16 cellular contexts compared by ENCODE assay signal in the genomic region with DNA sequence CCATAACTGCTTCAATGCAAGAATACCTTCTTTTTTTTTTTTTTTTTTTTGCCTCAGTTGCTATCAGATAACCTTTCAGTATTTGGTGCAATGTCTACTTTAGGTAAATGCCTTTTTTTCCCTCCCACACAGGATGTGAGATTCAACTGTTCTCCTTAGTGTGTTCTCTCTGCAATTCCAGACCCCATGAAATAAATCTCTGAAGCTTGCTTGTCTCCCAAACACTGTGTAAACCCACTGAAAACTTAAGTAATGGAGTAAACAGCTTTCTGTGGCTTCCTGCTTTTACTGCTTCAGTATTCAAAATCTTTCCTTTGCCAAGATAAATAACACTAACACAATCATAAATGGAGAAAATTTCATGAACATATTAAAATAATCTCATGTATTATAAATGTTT. TPM values are rescaled to one million over a fixed set of nuclear protein-coding genes. Genes with fewer than 3 reads are reported as not detected.
"Had no signal": no experiment of that assay in that cellular context is flagged by ENCODE, and none has a peak within 500 bp of the region (broad histone marks: within the 10 kb centered on the region; RNA-seq: fewer than 3 reads in every experiment).

No MANE protein-coding gene starts in this region.

- H3K27me3 ChIP-seq: esophagus squamous epithelium, foreskin keratinocyte, transverse colon, vagina had no signal

- H3K9me3 ChIP-seq: esophagus squamous epithelium, transverse colon, vagina had no signal

- H3K4me3 ChIP-seq: esophagus squamous epithelium, transverse colon, vagina had no signal

- H3K36me3 ChIP-seq: esophagus squamous epithelium, transverse colon, vagina had no signal

- H3K4me1 ChIP-seq: esophagus squamous epithelium, foreskin keratinocyte, transverse colon, vagina had no signal

- DNase-seq: activated CD4-positive, alpha-beta memory T cell treated with anti-CD3 and anti-CD28 coated beads, Interleukin-2, amount 10 ng/mL, durations not matched to agents 7 days and 5 days; activated CD4-positive, alpha-beta T cell treated with anti-CD3 and anti-CD28 coated beads for 4 hours; activated naive CD4-positive, alpha-beta T cell treated with anti-CD3 and anti-CD28 coated beads, Interleukin-2, amount 10 ng/mL, durations not matched to agents 7 days and 5 days; activated T-cell treated with anti-CD3 and anti-CD28 coated beads, Interleukin-2, amount 50 U/mL, for 24 hours; esophagus squamous epithelium; foreskin keratinocyte; naive thymus-derived CD8-positive, alpha-beta T cell; small intestine; stimulated activated CD4-positive, alpha-beta T cell treated with anti-CD3 and anti-CD28 coated beads, Interleukin-4, amount 100 ng/mL, for 4 hours; stimulated activated CD8-positive, alpha-beta memory T cell treated with anti-CD3 and anti-CD28 coated beads, Interleukin-4, amount 100 ng/mL, for 48 hours; stimulated activated naive CD4-positive, alpha-beta T cell treated with Interleukin-2 at 50 U/mL for 16 hours; T-helper 2 cell; transverse colon had no signal

- ATAC-seq: foreskin keratinocyte; left lobe of liver; naive thymus-derived CD8-positive, alpha-beta T cell; WTC11 had no signal

- H3K27ac ChIP-seq: esophagus squamous epithelium, foreskin keratinocyte, transverse colon, vagina had no signal

RNA-seq across cellular contexts. Expression of a gene that starts 55.8 kb away (rescaled TPM):
- total RNA-seq: activated CD4-positive, alpha-beta memory T cell treated with anti-CD3 and anti-CD28 coated beads, Interleukin-2, amount 10 ng/mL, durations not matched to agents 7 days and 5 days; foreskin keratinocyte; naive thymus-derived CD8-positive, alpha-beta T cell had no signal
- polyA plus RNA-seq: foreskin keratinocyte had no signal
